Comparison of ENCODE assay signal across 7 cellular contexts in the genomic region with DNA sequence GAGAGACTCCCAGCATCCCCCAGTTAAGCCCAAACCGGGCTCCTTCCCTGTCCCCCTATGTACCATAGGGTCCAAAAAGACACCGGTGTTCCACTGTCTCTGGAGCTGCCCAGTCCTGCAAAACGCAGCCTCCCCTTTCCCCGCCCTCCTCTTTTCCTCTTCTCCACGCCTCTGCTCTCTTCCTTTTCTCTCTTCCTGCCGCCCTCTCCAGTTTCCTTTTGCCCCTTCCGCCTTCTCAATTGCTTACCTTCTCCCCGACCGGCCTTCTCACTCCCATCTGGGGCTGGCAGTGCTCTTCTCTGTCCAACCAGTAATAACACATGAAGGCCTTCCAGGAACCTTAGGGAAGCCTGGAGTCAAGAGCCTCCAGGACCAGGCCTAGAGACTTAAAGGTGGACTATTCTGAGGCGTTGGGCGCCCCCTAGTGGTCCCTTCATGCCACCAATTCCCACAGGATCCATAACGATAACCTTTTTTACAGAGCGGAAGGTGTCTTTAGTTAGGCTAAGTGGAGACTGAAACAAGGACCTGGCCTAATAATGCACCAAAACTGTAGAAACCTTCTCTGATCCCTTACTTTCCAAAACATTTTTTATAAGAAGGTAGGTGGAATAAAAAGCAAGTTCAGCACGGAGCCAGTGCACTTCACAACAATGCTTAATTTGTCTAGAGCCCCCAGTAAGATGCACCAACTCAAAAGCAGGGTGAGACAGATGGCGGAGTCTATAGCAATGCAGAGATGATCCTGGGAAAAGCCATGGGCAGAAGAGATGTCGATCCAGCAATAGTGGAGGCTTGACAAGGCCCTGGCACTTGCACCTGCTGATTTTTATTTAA. TPM values are rescaled to one million over a fixed set of nuclear protein-coding genes. Genes with fewer than 3 reads are reported as not detected.
DNase-seq lines count a peak whose midpoint lies in the region; ATAC-seq and TF ChIP-seq lines count a peak whose summit lies in the region.

No MANE protein-coding gene starts in this region.

- in situ Hi-C loops in GM13976 (cut with MboI; ENCODE audit: low sequenced_read_pairs, unreplicated experiment) = no loop called here

- peak; percentile 75 for DNase-seq in GM13976 (ENCODE audit: low spot score)
- peak; percentile 10 for DNase-seq in NCI-H748 treated with DMSO at 0.1 percent for 48 hours (lab: John Stamatoyannopoulos, UW)
- peak; percentile 72 for DNase-seq in activated CD8-positive, alpha-beta T cell treated with anti-CD3 and anti-CD28 coated beads, Interleukin-2, amount 10 ng/mL, durations not matched to agents 7 days and 5 days
- peak; percentile 46 to 53 (median 48) for DNase-seq in effector memory CD8-positive, alpha-beta T cell
- peak; percentile 64 to 81 for DNase-seq in mesothelial cell of epicardium (ENCODE audit: low spot score in 2 of 2, unreplicated experiment in 2 of 2)
- peak; percentile 41 for DNase-seq in stimulated activated CD8-positive, alpha-beta memory T cell treated with anti-CD3 and anti-CD28 coated beads, Interleukin-4, amount 100 ng/mL, for 1 hour (ENCODE audit: low read depth in 2 of 2, low spot score in 1 of 2)

- no peak overlapping the region for H3K4me3 Mint-ChIP-seq in activated CD8-positive, alpha-beta T cell treated with anti-CD3 and anti-CD28 coated beads, Interleukin-2, amount 10 ng/mL, durations not matched to agents 7 days and 5 days
- no peak overlapping the region for H3K4me3 Mint-ChIP-seq in effector memory CD8-positive, alpha-beta T cell
- H3K4me3 Mint-ChIP-seq in mesothelial cell of epicardium = no peak overlapping the region

- TF ChIP-seq CTCF in GM13976 (IDR thresholded peaks at IDR 0.05; ENCODE audit: borderline replicate concordance, control extremely low read depth, extremely low read depth, insufficient read depth, missing control alignments) (peak; percentile 80), mesothelial cell of epicardium (IDR thresholded peaks at IDR 0.05; ENCODE audit: unreplicated experiment) (peak; percentile 84)

- no peaks in the 10 kb centered on the region for H3K27me3 Mint-ChIP-seq in activated CD8-positive, alpha-beta T cell treated with anti-CD3 and anti-CD28 coated beads, Interleukin-2, amount 10 ng/mL, durations not matched to agents 7 days and 5 days (ENCODE audit: low read depth)
- H3K27me3 Mint-ChIP-seq in effector memory CD8-positive, alpha-beta T cell = peaks cover 30 to 32% of the 10 kb centered on the region in 2 donors
- H3K27me3 Mint-ChIP-seq in mesothelial cell of epicardium (ENCODE audit: low read depth) = no peaks in the 10 kb centered on the region

- POLR2A ChIA-PET in activated CD8-positive, alpha-beta T cell treated with anti-CD3 and anti-CD28 coated beads, Interleukin-2, amount 10 ng/mL, durations not matched to agents 7 days and 5 days (lab: Charles Lee) = no interaction called here

- no peaks in the 10 kb centered on the region for H3K36me3 Mint-ChIP-seq in activated CD8-positive, alpha-beta T cell treated with anti-CD3 and anti-CD28 coated beads, Interleukin-2, amount 10 ng/mL, durations not matched to agents 7 days and 5 days (ENCODE audit: low read depth)
- no peaks in the 10 kb centered on the region for H3K36me3 Mint-ChIP-seq in effector memory CD8-positive, alpha-beta T cell (ENCODE audit: insufficient read depth)
- no peaks in the 10 kb centered on the region for H3K36me3 Mint-ChIP-seq in mesothelial cell of epicardium

- peaks cover 2% of the 10 kb centered on the region for H3K4me1 Mint-ChIP-seq in activated CD8-positive, alpha-beta T cell treated with anti-CD3 and anti-CD28 coated beads, Interleukin-2, amount 10 ng/mL, durations not matched to agents 7 days and 5 days (ENCODE audit: low read depth)
- H3K4me1 Mint-ChIP-seq in effector memory CD8-positive, alpha-beta T cell (ENCODE audit: low read depth in 2 of 2) = peaks cover 3% of the 10 kb centered on the region in 2 donors
- peaks cover 26% of the 10 kb centered on the region for H3K4me1 Mint-ChIP-seq in mesothelial cell of epicardium

- H3K9me3 Mint-ChIP-seq in activated CD8-positive, alpha-beta T cell treated with anti-CD3 and anti-CD28 coated beads, Interleukin-2, amount 10 ng/mL, durations not matched to agents 7 days and 5 days (ENCODE audit: insufficient read depth) = no peaks in the 10 kb centered on the region
- H3K9me3 Mint-ChIP-seq in effector memory CD8-positive, alpha-beta T cell = no peaks in the 10 kb centered on the region
- H3K9me3 Mint-ChIP-seq in mesothelial cell of epicardium = no peaks in the 10 kb centered on the region

- CTCF ChIA-PET in activated CD8-positive, alpha-beta T cell treated with anti-CD3 and anti-CD28 coated beads, Interleukin-2, amount 10 ng/mL, durations not matched to agents 7 days and 5 days (lab: Charles Lee) = interaction anchor here (1.0 kb wide), 1 partner anchor 346 kb away, joined by 3 read pairs; no protein-coding TSS in a partner anchor

- no peak overlapping the region for H3K27ac Mint-ChIP-seq in activated CD8-positive, alpha-beta T cell treated with anti-CD3 and anti-CD28 coated beads, Interleukin-2, amount 10 ng/mL, durations not matched to agents 7 days and 5 days
- peak overlapping the region; percentile 49 for H3K27ac Mint-ChIP-seq in effector memory CD8-positive, alpha-beta T cell
- no peak overlapping the region for H3K27ac Mint-ChIP-seq in mesothelial cell of epicardium

- peak; percentile 47 for ATAC-seq in HG03280 (IDR thresholded peaks at IDR 0.05; ENCODE audit: unreplicated experiment)
- peak; percentile 64 for ATAC-seq in activated CD8-positive, alpha-beta T cell treated with anti-CD3 and anti-CD28 coated beads, Interleukin-2, amount 10 ng/mL, durations not matched to agents 7 days and 5 days
- peak; percentile 56 for ATAC-seq in effector memory CD8-positive, alpha-beta T cell (replicated peaks)

RNA-seq across cellular contexts. Expression of a gene that starts 27.2 kb away (rescaled TPM):
- 1 to 10 TPM; 7.8 to 9.7 TPM for total RNA-seq in activated CD8-positive, alpha-beta T cell treated with anti-CD3 and anti-CD28 coated beads, Interleukin-2, amount 10 ng/mL, durations not matched to agents 7 days and 5 days
- 25.6 to 33.9 TPM (median 28.9 TPM) in 3 replicates for total RNA-seq in mesothelial cell of epicardium

Comparison
In these comparisons a context has a peak if more than half of its experiments do, and no peak if none do; other contexts are left out.
1. Peak in every context shown above with its lines: DNase-seq and ATAC-seq.
2. DNase-seq: peak in every context shown above with its lines; median percentile 75 in GM13976; 72 in mesothelial cell of epicardium; 72 in activated CD8-positive, alpha-beta T cell treated with anti-CD3 and anti-CD28 coated beads, Interleukin-2, amount 10 ng/mL, durations not matched to agents 7 days and 5 days; 48 in effector memory CD8-positive, alpha-beta T cell; 41 in stimulated activated CD8-positive, alpha-beta memory T cell treated with anti-CD3 and anti-CD28 coated beads, Interleukin-4, amount 100 ng/mL, for 1 hour; 10 in NCI-H748 treated with DMSO at 0.1 percent for 48 hours.
3. H3K27ac Mint-ChIP-seq: peak in effector memory CD8-positive, alpha-beta T cell (2 of 2); none in activated CD8-positive, alpha-beta T cell treated with anti-CD3 and anti-CD28 coated beads, Interleukin-2, amount 10 ng/mL, durations not matched to agents 7 days and 5 days (single experiment) and mesothelial cell of epicardium (single experiment).